ENCODE assay signal across 21 cellular contexts in the genomic region with DNA sequence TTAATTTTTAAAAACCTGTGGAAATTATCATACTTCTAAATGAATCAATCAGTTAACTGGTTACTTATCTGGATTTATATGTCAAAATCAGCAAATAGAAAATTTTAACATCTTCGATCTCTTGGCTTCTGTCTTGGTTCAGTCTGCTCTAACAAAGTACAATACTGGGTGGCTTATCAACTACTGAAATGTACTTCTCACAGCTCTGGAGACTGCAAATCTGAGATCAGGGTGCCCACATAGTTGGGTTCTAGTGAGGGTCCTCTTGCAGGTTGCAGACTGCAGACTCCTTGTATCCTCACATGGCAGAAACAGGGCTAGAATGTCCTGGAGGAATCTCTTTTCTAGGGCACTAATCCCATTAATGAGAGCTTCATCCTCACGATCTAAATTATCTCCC.
"Had no signal": no experiment of that assay in that cellular context is flagged by ENCODE, and none has a peak within 500 bp of the region (broad histone marks: within the 10 kb centered on the region; RNA-seq: fewer than 3 reads in every experiment).

No MANE protein-coding gene starts in this region.

- H3K27ac ChIP-seq: heart left ventricle, neural progenitor cell, ovary, right atrium auricular region, sigmoid colon, skin epidermis, suprapubic skin, thyroid gland had no signal

- H3K4me1 ChIP-seq: heart left ventricle, neural progenitor cell, right atrium auricular region, sigmoid colon, suprapubic skin, thyroid gland had no signal

- H3K36me3 ChIP-seq: heart left ventricle, neural progenitor cell, ovary, right atrium auricular region, sigmoid colon, suprapubic skin, thyroid gland had no signal

- H3K27me3 ChIP-seq: heart left ventricle, neural progenitor cell, ovary, right atrium auricular region, sigmoid colon, suprapubic skin, thyroid gland had no signal

- H3K4me2 ChIP-seq: neural progenitor cell had no signal

- H3K9me3 ChIP-seq: ovary, right atrium auricular region, sigmoid colon, suprapubic skin, thyroid gland had no signal

- H2AFZ ChIP-seq: neural progenitor cell had no signal

- FAIRE-seq: urothelium cell line had no signal

- H3K4me3 ChIP-seq: heart left ventricle, lung, neural progenitor cell, ovary, right atrium auricular region, sigmoid colon, skin epidermis, suprapubic skin, thyroid gland had no signal

- DNase-seq: effector memory CD4-positive, alpha-beta T cell; heart left ventricle; hippocampal formation; left colon; left ventricle myocardium superior; mesenchymal stem cell; midbrain; nucleus accumbens; ovary; sigmoid colon; stimulated activated CD4-positive, alpha-beta T cell treated with anti-CD3 and anti-CD28 coated beads, Interleukin-2, amount 100 ng/mL, for 24 hours; stimulated activated CD4-positive, alpha-beta T cell treated with anti-CD3 and anti-CD28 coated beads, Interleukin-4, amount 100 ng/mL, for 4 hours; stimulated activated naive CD4-positive, alpha-beta T cell; thyroid gland had no signal

- H3K9ac ChIP-seq: neural progenitor cell had no signal

- ATAC-seq: esophagus mucosa, heart left ventricle, left colon, left ventricle myocardium superior had no signal
